In genomic region chr2:96354492-96354891, GRCh38 we compare ENCODE assay signal across 20 cellular contexts.
"Had no signal": no experiment of that assay in that cellular context is flagged by ENCODE, and none has a peak within 500 bp of the region (broad histone marks: within the 10 kb centered on the region; RNA-seq: fewer than 3 reads in every experiment).

No MANE protein-coding gene starts in this region.

- ATAC-seq: activated T-cell treated with anti-CD3 and anti-CD28 coated beads, Interleukin-2, amount 50 U/mL, for 4 hours; effector memory CD8-positive, alpha-beta T cell; naive thymus-derived CD8-positive, alpha-beta T cell; psoas muscle; stimulated activated naive B cell treated with anti-CD40 and anti-IgM and Interleukin-4, amounts not matched to agents 10 μg/mL and 1 μg/mL and 100 μg/mL, for 72 hours had no signal

- H3K9me3 Mint-ChIP-seq: activated CD4-positive, alpha-beta T cell treated with anti-CD3 and anti-CD28 coated beads, Interleukin-2, amount 10 ng/mL, durations not matched to agents 24 days and 14 days; activated naive CD4-positive, alpha-beta T cell treated with anti-CD3 and anti-CD28 coated beads, Interleukin-2, amount 50 U/mL, for 24 hours; activated T-cell treated with anti-CD3 and anti-CD28 coated beads, Interleukin-2, amount 50 U/mL, for 4 hours; effector memory CD8-positive, alpha-beta T cell; immature natural killer cell; naive thymus-derived CD8-positive, alpha-beta T cell; stimulated activated naive B cell treated with anti-CD40 and anti-IgM and Interleukin-4, amounts not matched to agents 10 μg/mL and 1 μg/mL and 100 μg/mL, for 72 hours had no signal

- H3K4me3 Mint-ChIP-seq: activated CD4-positive, alpha-beta T cell treated with anti-CD3 and anti-CD28 coated beads, Interleukin-2, amount 10 ng/mL, durations not matched to agents 24 days and 14 days; activated naive CD4-positive, alpha-beta T cell treated with anti-CD3 and anti-CD28 coated beads, Interleukin-2, amount 50 U/mL, for 24 hours; activated T-cell treated with anti-CD3 and anti-CD28 coated beads, Interleukin-2, amount 50 U/mL, for 4 hours; effector memory CD8-positive, alpha-beta T cell; immature natural killer cell; naive thymus-derived CD8-positive, alpha-beta T cell; stimulated activated naive B cell treated with anti-CD40 and anti-IgM and Interleukin-4, amounts not matched to agents 10 μg/mL and 1 μg/mL and 100 μg/mL, for 72 hours had no signal

- H3K4me1 Mint-ChIP-seq: activated naive CD4-positive, alpha-beta T cell treated with anti-CD3 and anti-CD28 coated beads, Interleukin-2, amount 50 U/mL, for 24 hours; immature natural killer cell; naive thymus-derived CD8-positive, alpha-beta T cell; stimulated activated naive B cell treated with anti-CD40 and anti-IgM and Interleukin-4, amounts not matched to agents 10 μg/mL and 1 μg/mL and 100 μg/mL, for 72 hours had no signal

- H3K4me1 ChIP-seq: vagina had no signal

- H3K4me3 ChIP-seq: ovary, psoas muscle, smooth muscle cell, thyroid gland, vagina had no signal

- H3K27me3 Mint-ChIP-seq: activated CD4-positive, alpha-beta T cell treated with anti-CD3 and anti-CD28 coated beads, Interleukin-2, amount 10 ng/mL, durations not matched to agents 24 days and 14 days; activated naive CD4-positive, alpha-beta T cell treated with anti-CD3 and anti-CD28 coated beads, Interleukin-2, amount 50 U/mL, for 24 hours; effector memory CD8-positive, alpha-beta T cell; naive thymus-derived CD8-positive, alpha-beta T cell; stimulated activated naive B cell treated with anti-CD40 and anti-IgM and Interleukin-4, amounts not matched to agents 10 μg/mL and 1 μg/mL and 100 μg/mL, for 72 hours had no signal

- H3K36me3 ChIP-seq: ovary, thyroid gland, vagina had no signal

- H3K4me2 ChIP-seq: smooth muscle cell had no signal

- H3K27ac Mint-ChIP-seq: activated CD4-positive, alpha-beta T cell treated with anti-CD3 and anti-CD28 coated beads, Interleukin-2, amount 10 ng/mL, durations not matched to agents 24 days and 14 days; activated naive CD4-positive, alpha-beta T cell treated with anti-CD3 and anti-CD28 coated beads, Interleukin-2, amount 50 U/mL, for 24 hours; effector memory CD8-positive, alpha-beta T cell; immature natural killer cell; naive thymus-derived CD8-positive, alpha-beta T cell; stimulated activated naive B cell treated with anti-CD40 and anti-IgM and Interleukin-4, amounts not matched to agents 10 μg/mL and 1 μg/mL and 100 μg/mL, for 72 hours had no signal

- H3K36me3 Mint-ChIP-seq: activated naive CD4-positive, alpha-beta T cell treated with anti-CD3 and anti-CD28 coated beads, Interleukin-2, amount 50 U/mL, for 24 hours; naive thymus-derived CD8-positive, alpha-beta T cell had no signal

- DNase-seq: activated CD4-positive, alpha-beta T cell treated with anti-CD3 and anti-CD28 coated beads, Interleukin-2, amount 10 ng/mL, durations not matched to agents 24 days and 14 days; activated CD4-positive, CD25-positive, alpha-beta regulatory T cell; activated CD8-positive, alpha-beta memory T cell treated with anti-CD3 and anti-CD28 coated beads, Interleukin-2, amount 50 U/mL, for 4 hours; activated effector memory CD4-positive, alpha-beta T cell treated with Interleukin-2 at 50 U/mL for 16 hours; activated T-cell treated with anti-CD3 and anti-CD28 coated beads, Interleukin-2, amount 50 U/mL, for 4 hours; effector memory CD8-positive, alpha-beta T cell; head of caudate nucleus; immature natural killer cell; naive thymus-derived CD8-positive, alpha-beta T cell; ovary; psoas muscle; stimulated activated CD4-positive, alpha-beta T cell treated with anti-CD3 and anti-CD28 coated beads, Interleukin-4, amount 100 ng/mL, for 1 hour; stimulated activated naive B cell treated with anti-CD40 and anti-IgM and Interleukin-4, amounts not matched to agents 10 μg/mL and 1 μg/mL and 100 μg/mL, for 72 hours; SW 1271; T-helper 9 cell; thyroid gland had no signal

- H3K27ac ChIP-seq: epithelial cell of prostate, ovary, vagina had no signal

- H3K27me3 ChIP-seq: ovary, thyroid gland, vagina had no signal
